Comparison of ENCODE assay signal across 8 cellular contexts in the genomic region with DNA sequence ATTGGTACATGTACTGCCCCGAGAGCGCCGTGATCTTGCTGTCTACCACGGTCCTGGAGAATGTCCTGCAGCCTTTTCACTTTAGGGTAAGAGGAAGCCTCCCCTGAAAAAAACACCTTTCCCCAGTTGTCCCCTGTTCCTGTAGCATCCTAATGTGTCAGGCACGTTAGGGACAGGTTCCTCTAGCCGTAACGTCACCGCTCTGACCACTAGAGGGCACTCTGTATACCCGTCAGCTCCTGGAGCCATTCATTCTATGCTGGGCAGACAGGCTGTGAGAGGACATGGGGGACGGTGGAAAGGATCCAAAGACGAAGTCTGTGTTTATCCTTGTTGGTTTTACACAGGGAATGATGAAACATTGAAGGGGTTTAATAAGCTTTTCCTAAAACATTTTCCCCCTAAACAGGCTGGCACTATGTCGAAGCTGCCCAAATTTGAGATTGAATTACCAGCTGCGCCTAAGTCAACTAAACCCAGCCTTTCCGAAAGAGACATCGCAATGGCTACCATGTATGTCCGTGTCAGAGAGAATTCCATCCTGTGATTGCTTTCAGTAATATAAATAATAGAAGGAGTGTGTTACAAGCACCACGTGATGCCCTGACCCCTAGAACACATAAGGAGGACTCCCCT. TPM values are rescaled to one million over a fixed set of nuclear protein-coding genes. Genes with fewer than 3 reads are reported as not detected.
DNase-seq lines count a peak whose midpoint lies in the region; ATAC-seq lines count a peak whose summit lies in the region.

No MANE protein-coding gene starts in this region.

- no peak overlapping the region for H3K4me3 Mint-ChIP-seq in activated CD8-positive, alpha-beta T cell treated with anti-CD3 and anti-CD28 coated beads, Interleukin-2, amount 10 ng/mL, durations not matched to agents 7 days and 5 days
- H3K4me3 Mint-ChIP-seq in memory B cell = no peak overlapping the region

- peaks cover 57% of the 10 kb centered on the region for H3K36me3 ChIP-seq in effector memory CD4-positive, alpha-beta T cell (ENCODE audit: control insufficient read depth, insufficient read depth, low read length)

- peak in 13 of 14 donors; percentile 8 to 68 (median 55) for DNase-seq in C1 segment of cervical spinal cord (lab: John Stamatoyannopoulos, UW)
- DNase-seq in NCI-H82 treated with DMSO at 0.1 percent for 48 hours (lab: John Stamatoyannopoulos, UW; ENCODE audit: unreplicated experiment) = peak; percentile 53
- DNase-seq in activated CD8-positive, alpha-beta T cell treated with anti-CD3 and anti-CD28 coated beads, Interleukin-2, amount 10 ng/mL, durations not matched to agents 7 days and 5 days = peak; percentile 85
- peak; percentile 51 to 64 (median 52) for DNase-seq in effector memory CD4-positive, alpha-beta T cell
- DNase-seq in memory B cell (ENCODE audit: low spot score in 2 of 2) = peak; percentile 67 to 69
- DNase-seq in stimulated activated CD8-positive, alpha-beta memory T cell treated with anti-CD3 and anti-CD28 coated beads, Interleukin-2, amount 100 ng/mL, for 1 hour (ENCODE audit: low read depth in 2 of 2) = peak; percentile 45 to 59

- H3K27ac Mint-ChIP-seq in activated CD8-positive, alpha-beta T cell treated with anti-CD3 and anti-CD28 coated beads, Interleukin-2, amount 10 ng/mL, durations not matched to agents 7 days and 5 days = peak overlapping the region; percentile 45
- H3K27ac Mint-ChIP-seq in memory B cell = no peak overlapping the region

- H3K27me3 Mint-ChIP-seq in activated CD8-positive, alpha-beta T cell treated with anti-CD3 and anti-CD28 coated beads, Interleukin-2, amount 10 ng/mL, durations not matched to agents 7 days and 5 days (ENCODE audit: low read depth) = no peaks in the 10 kb centered on the region
- no peaks in the 10 kb centered on the region for H3K27me3 Mint-ChIP-seq in memory B cell

- no peaks in the 10 kb centered on the region for H3K27me3 ChIP-seq in effector memory CD4-positive, alpha-beta T cell (replicated peaks; ENCODE audit: control insufficient read depth, insufficient read depth, low read length, poor library complexity, severe bottlenecking)

- H3K4me1 ChIP-seq in effector memory CD4-positive, alpha-beta T cell (ENCODE audit: control insufficient read depth, insufficient read depth, low read length, poor library complexity, severe bottlenecking) = no peaks in the 10 kb centered on the region

- POLR2A ChIA-PET in activated CD8-positive, alpha-beta T cell treated with anti-CD3 and anti-CD28 coated beads, Interleukin-2, amount 10 ng/mL, durations not matched to agents 7 days and 5 days (lab: Charles Lee) = interaction anchor here (1.6 kb wide), 1 partner anchor 70 kb away, joined by 4 read pairs; a partner anchor contains a TSS

- H3K4me3 ChIP-seq in effector memory CD4-positive, alpha-beta T cell (ENCODE audit: insufficient read depth, low read depth, low read length, poor library complexity, severe bottlenecking) = no peak overlapping the region

- CTCF ChIA-PET in activated CD8-positive, alpha-beta T cell treated with anti-CD3 and anti-CD28 coated beads, Interleukin-2, amount 10 ng/mL, durations not matched to agents 7 days and 5 days (lab: Charles Lee) = interaction anchor here (0.7 to 3.6 kb wide), 43 partner anchors 9 to 384 kb away, joined by 3 to 42 read pairs (median 4); a partner anchor contains a TSS

- H3K36me3 Mint-ChIP-seq in activated CD8-positive, alpha-beta T cell treated with anti-CD3 and anti-CD28 coated beads, Interleukin-2, amount 10 ng/mL, durations not matched to agents 7 days and 5 days (ENCODE audit: low read depth) = peaks cover 62% of the 10 kb centered on the region
- H3K36me3 Mint-ChIP-seq in memory B cell = peaks cover 29% of the 10 kb centered on the region

- no peaks in the 10 kb centered on the region for H3K9me3 Mint-ChIP-seq in activated CD8-positive, alpha-beta T cell treated with anti-CD3 and anti-CD28 coated beads, Interleukin-2, amount 10 ng/mL, durations not matched to agents 7 days and 5 days (ENCODE audit: insufficient read depth)
- no peaks in the 10 kb centered on the region for H3K9me3 Mint-ChIP-seq in memory B cell

- H3K4me1 Mint-ChIP-seq in activated CD8-positive, alpha-beta T cell treated with anti-CD3 and anti-CD28 coated beads, Interleukin-2, amount 10 ng/mL, durations not matched to agents 7 days and 5 days (ENCODE audit: low read depth) = peaks cover 26% of the 10 kb centered on the region
- peaks cover 18% of the 10 kb centered on the region for H3K4me1 Mint-ChIP-seq in memory B cell

- no peaks in the 10 kb centered on the region for H3K9me3 ChIP-seq in effector memory CD4-positive, alpha-beta T cell (ENCODE audit: control insufficient read depth, low read length)

- no peak overlapping the region for H3K27ac ChIP-seq in effector memory CD4-positive, alpha-beta T cell (ENCODE audit: insufficient read depth, low read length, poor library complexity, severe bottlenecking)

- peak; percentile 79 for ATAC-seq in GM19328 (IDR thresholded peaks at IDR 0.05; ENCODE audit: unreplicated experiment)
- ATAC-seq in HG03469 (IDR thresholded peaks at IDR 0.05; ENCODE audit: unreplicated experiment) = peak; percentile 81
- ATAC-seq in activated CD8-positive, alpha-beta T cell treated with anti-CD3 and anti-CD28 coated beads, Interleukin-2, amount 10 ng/mL, durations not matched to agents 7 days and 5 days = peak; percentile 95
- peak; percentile 87 for ATAC-seq in memory B cell (ENCODE audit: low read depth)

RNA-seq across cellular contexts. Expression of a gene that starts 12.7 kb away (rescaled TPM):
- total RNA-seq in activated CD8-positive, alpha-beta T cell treated with anti-CD3 and anti-CD28 coated beads, Interleukin-2, amount 10 ng/mL, durations not matched to agents 7 days and 5 days = 10 to 100 TPM; 47.6 to 48.3 TPM
